ENCODE assay signal across 19 cellular contexts in the genomic region with DNA sequence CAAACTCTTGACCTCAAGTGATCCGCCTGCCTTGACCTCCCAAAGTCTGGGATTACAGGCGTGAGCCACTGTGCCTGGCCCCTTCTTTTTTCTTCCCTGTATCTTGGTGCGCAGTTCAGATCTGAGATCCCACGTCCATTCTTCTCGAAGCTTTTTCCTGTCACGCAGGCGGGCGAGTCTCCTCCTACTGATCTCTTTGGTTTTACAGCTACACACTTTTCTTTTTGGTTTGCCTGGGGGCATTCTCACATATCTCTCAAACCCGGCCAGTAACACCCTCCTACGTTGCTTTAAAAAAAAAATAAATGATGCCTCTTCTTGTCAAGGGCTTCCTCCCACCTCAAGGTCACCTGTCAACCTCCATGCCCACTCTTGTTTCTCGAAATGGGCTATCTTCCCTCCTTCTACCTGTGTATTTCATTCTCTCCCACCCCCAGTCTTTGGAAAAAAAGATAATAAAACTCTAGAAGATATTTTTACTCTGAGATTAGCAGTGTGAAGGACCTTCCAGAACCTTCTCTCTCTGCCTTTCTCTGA. TPM values are rescaled to one million over a fixed set of nuclear protein-coding genes. Genes with fewer than 3 reads are reported as not detected.
"Had no signal": no experiment of that assay in that cellular context is flagged by ENCODE, and none has a peak within 500 bp of the region (broad histone marks: within the 10 kb centered on the region; RNA-seq: fewer than 3 reads in every experiment).

No MANE protein-coding gene starts in this region.

- H3K4me3 Mint-ChIP-seq: activated naive CD4-positive, alpha-beta T cell treated with anti-CD3 and anti-CD28 coated beads, Interleukin-2, amount 50 U/mL, for 24 hours; brain; natural killer cell treated with Interleukin-12 subunit alpha and Interleukin-12 subunit beta and Interleukin-15 and Interleukin-18, amount 100 ng/mL, for 72 hours; stimulated activated naive CD8-positive, alpha-beta T cell treated with anti-CD3 and anti-CD28 coated beads, Interleukin-15, Interleukin-2, amounts not matched to agents 100 ng/mL and 50 ng/mL, for 24 hours; WTC11 had no signal

- DNase-seq: activated gamma-delta T cell treated with Interleukin-2 at 50 U/mL for 16 hours; activated T-cell treated with anti-CD3 and anti-CD28 coated beads, Interleukin-2, amount 50 U/mL, for 1 hour; aorta; caudate nucleus; effector memory CD4-positive, alpha-beta T cell; hypothalamus; right cardiac atrium; stimulated activated CD4-positive, alpha-beta T cell treated with anti-CD3 and anti-CD28 coated beads, Interleukin-4, amount 100 ng/mL, for 4 hours; substantia nigra; thyroid gland had no signal

- H3K36me3 Mint-ChIP-seq: activated naive CD4-positive, alpha-beta T cell treated with anti-CD3 and anti-CD28 coated beads, Interleukin-2, amount 50 U/mL, for 24 hours; brain; natural killer cell treated with Interleukin-12 subunit alpha and Interleukin-12 subunit beta and Interleukin-15 and Interleukin-18, amount 100 ng/mL, for 72 hours; WTC11 had no signal

- H3K27me3 Mint-ChIP-seq: activated naive CD4-positive, alpha-beta T cell treated with anti-CD3 and anti-CD28 coated beads, Interleukin-2, amount 50 U/mL, for 24 hours; brain had no signal

- H3K27ac Mint-ChIP-seq: activated naive CD4-positive, alpha-beta T cell treated with anti-CD3 and anti-CD28 coated beads, Interleukin-2, amount 50 U/mL, for 24 hours; natural killer cell treated with Interleukin-12 subunit alpha and Interleukin-12 subunit beta and Interleukin-15 and Interleukin-18, amount 100 ng/mL, for 72 hours; stimulated activated naive CD8-positive, alpha-beta T cell treated with anti-CD3 and anti-CD28 coated beads, Interleukin-15, Interleukin-2, amounts not matched to agents 100 ng/mL and 50 ng/mL, for 24 hours; WTC11 had no signal

- H3K4me1 Mint-ChIP-seq: activated naive CD4-positive, alpha-beta T cell treated with anti-CD3 and anti-CD28 coated beads, Interleukin-2, amount 50 U/mL, for 24 hours; WTC11 had no signal

- H3K9me3 Mint-ChIP-seq: activated naive CD4-positive, alpha-beta T cell treated with anti-CD3 and anti-CD28 coated beads, Interleukin-2, amount 50 U/mL, for 24 hours; natural killer cell treated with Interleukin-12 subunit alpha and Interleukin-12 subunit beta and Interleukin-15 and Interleukin-18, amount 100 ng/mL, for 72 hours; stimulated activated naive CD8-positive, alpha-beta T cell treated with anti-CD3 and anti-CD28 coated beads, Interleukin-15, Interleukin-2, amounts not matched to agents 100 ng/mL and 50 ng/mL, for 24 hours had no signal

RNA-seq across cellular contexts. Expression of a gene that starts 12.1 kb away (rescaled TPM):
- total RNA-seq: dermis microvascular lymphatic vessel endothelial cell; esophagus mucosa; natural killer cell treated with Interleukin-12 subunit alpha and Interleukin-12 subunit beta and Interleukin-15 and Interleukin-18, amount 100 ng/mL, for 72 hours; pulmonary artery endothelial cell; ureter had no signal
